In the genomic region with DNA sequence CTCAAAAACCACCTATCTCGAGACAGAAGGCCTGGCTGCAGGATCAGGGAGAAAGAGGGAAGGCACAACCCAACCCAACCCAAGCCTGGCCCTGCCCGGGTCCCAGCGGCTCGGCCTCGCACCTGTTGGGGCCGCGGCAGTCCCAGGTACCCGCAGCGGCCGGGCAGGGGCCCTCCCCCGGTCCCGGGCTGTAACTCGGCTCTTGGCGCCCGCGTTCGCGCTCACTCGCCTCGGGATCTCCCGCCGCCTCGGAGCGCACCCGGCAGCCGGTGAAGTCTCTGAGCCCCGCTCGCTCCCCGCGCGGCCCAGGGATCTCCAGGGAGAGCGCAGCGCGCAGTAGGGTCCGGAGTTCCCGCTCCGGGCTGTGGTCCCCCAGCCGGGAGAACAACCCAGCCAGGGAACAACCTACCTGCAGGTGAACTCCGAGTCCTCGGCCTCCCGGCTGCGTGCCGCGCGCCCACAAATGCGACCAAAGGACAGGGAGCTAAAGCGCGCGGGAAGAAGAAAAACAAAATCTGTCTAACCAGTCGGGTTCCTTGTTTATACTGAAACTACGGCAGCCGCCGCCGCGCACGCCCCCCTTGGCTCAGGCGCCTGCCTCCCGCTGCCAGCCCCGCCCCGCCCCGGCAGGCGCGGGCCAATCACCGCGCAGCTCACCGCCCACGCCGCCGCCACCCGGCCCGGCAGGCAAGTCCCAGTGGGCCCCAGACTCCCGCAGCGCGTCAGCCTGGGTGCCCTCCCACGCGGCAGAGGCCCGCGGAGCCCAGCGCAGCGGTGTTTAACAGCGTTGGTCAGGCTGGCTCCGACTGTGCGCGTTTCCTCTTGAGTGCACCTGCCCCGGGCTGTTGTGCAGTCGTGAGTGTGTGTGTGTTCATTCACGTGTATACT, we compare ENCODE assay signal across 8 cellular contexts. TPM values are rescaled to one million over a fixed set of nuclear protein-coding genes. Genes with fewer than 3 reads are reported as not detected.
DNase-seq lines count a peak whose midpoint lies in the region; ATAC-seq and TF ChIP-seq lines count a peak whose summit lies in the region.

A gene (minus strand): TSS at position 547 of the 888 bp plus-strand sequence. CDS start 12,399 bp downstream, outside the sequence.

- H3K27me3 ChIP-seq in CD4-positive, alpha-beta memory T cell (ENCODE audit: insufficient read depth, low read length) = no peaks in the 10 kb centered on the region
- H3K27me3 ChIP-seq in endodermal cell (ENCODE audit: control insufficient read depth, insufficient read depth, low read length, poor library complexity, severe bottlenecking) = no peaks in the 10 kb centered on the region

- peaks cover 25 to 47% (median 37%) of the 10 kb centered on the region in 4 donors for H3K4me1 Mint-ChIP-seq in CD4-positive, alpha-beta memory T cell
- peaks cover 37% of the 10 kb centered on the region for H3K4me1 Mint-ChIP-seq in endodermal cell

- no peaks in the 10 kb centered on the region for H3K27me3 Mint-ChIP-seq in CD4-positive, alpha-beta memory T cell
- H3K27me3 Mint-ChIP-seq in endodermal cell (ENCODE audit: insufficient read depth) = peaks cover 3% of the 10 kb centered on the region

- POLR2A ChIA-PET in CD4-positive, alpha-beta memory T cell (lab: Charles Lee; ENCODE audit: partially characterized antibody) = interaction anchor here (0.6 to 5.5 kb wide), 27 partner anchors 13 to 1812 kb away, joined by 3 to 103 read pairs (median 4); a partner anchor contains a TSS

- CTCF ChIA-PET in CD4-positive, alpha-beta memory T cell (lab: Charles Lee; ENCODE audit: partially characterized antibody) = interaction anchor here (0.6 to 11.4 kb wide), 31 partner anchors 12 to 953 kb away, joined by 3 to 249 read pairs (median 3); no protein-coding TSS in a partner anchor

- intact Hi-C loops in CD4-positive, alpha-beta memory T cell (cut with micrococcal nuclease) = loop anchor here (1.0 to 5.0 kb wide), 9 partner anchors 21 to 1431 kb away; a partner anchor contains a TSS

- H3K9ac ChIP-seq in endodermal cell (ENCODE audit: extremely low read depth, low read length, poor library complexity, severe bottlenecking) = peak within 1 kb of the TSS; percentile 40

- peak within 1 kb of the TSS; percentile 91 to 99 (median 98) for H3K27ac Mint-ChIP-seq in CD4-positive, alpha-beta memory T cell
- peak within 1 kb of the TSS; percentile 85 for H3K27ac Mint-ChIP-seq in endodermal cell

- peak within 1 kb of the TSS; percentile 83 for H3K27ac ChIP-seq in CD4-positive, alpha-beta memory T cell (ENCODE audit: low read depth, low read length)
- H3K27ac ChIP-seq in endodermal cell (ENCODE audit: low read depth, low read length) = no peak within 1 kb of the TSS

- peak; percentile 95 to 97 (median 96) for DNase-seq in CD4-positive, alpha-beta memory T cell
- peak; percentile 83 for DNase-seq in HT-29 (ENCODE audit: low spot score)
- DNase-seq in NOMO-1 treated with DMSO at 0.1 percent for 48 hours (lab: John Stamatoyannopoulos, UW; ENCODE audit: unreplicated experiment) = peak; percentile 78
- peak; percentile 83 for DNase-seq in activated CD8-positive, alpha-beta memory T cell treated with anti-CD3 and anti-CD28 coated beads, Interleukin-2, amount 50 U/mL, for 1 hour (ENCODE audit: extremely low read depth)
- DNase-seq in endodermal cell = peak; percentile 91
- peak; percentile 97 for DNase-seq in mesenteric fat pad (ENCODE audit: low spot score)
- peak; percentile 83 for DNase-seq in stimulated activated CD8-positive, alpha-beta memory T cell treated with anti-CD3 and anti-CD28 coated beads, Interleukin-15, amount 100 ng/mL, for 1 hour (ENCODE audit: low read depth)

- H3K36me3 Mint-ChIP-seq in CD4-positive, alpha-beta memory T cell = peaks cover 0 to 7% of the 10 kb centered on the region in 2 donors
- H3K36me3 Mint-ChIP-seq in endodermal cell (ENCODE audit: low read depth) = no peaks in the 10 kb centered on the region

- H3K36me3 ChIP-seq in CD4-positive, alpha-beta memory T cell (ENCODE audit: insufficient read depth, low read length) = no peaks in the 10 kb centered on the region
- H3K36me3 ChIP-seq in endodermal cell (ENCODE audit: control insufficient read depth, insufficient read depth, low read length) = no peaks in the 10 kb centered on the region

- 0% methylated on average over 30 to 87 of the region's 87 CpGs for WGBS in endodermal cell (ENCODE audit: insufficient coverage in 1 of 2, insufficient read length in 1 of 2), 2 experiments

- peak within 1 kb of the TSS; percentile 90 to 97 (median 95) for H3K4me3 Mint-ChIP-seq in CD4-positive, alpha-beta memory T cell
- peak within 1 kb of the TSS; percentile 83 for H3K4me3 Mint-ChIP-seq in endodermal cell

- H3K4me1 ChIP-seq in CD4-positive, alpha-beta memory T cell (ENCODE audit: insufficient read depth, low read length) = peaks cover 22% of the 10 kb centered on the region
- H3K4me1 ChIP-seq in endodermal cell (ENCODE audit: control insufficient read depth, insufficient read depth, low read length) = peaks cover 9% of the 10 kb centered on the region

- peak within 1 kb of the TSS; percentile 83 to 94 for H3K4me3 ChIP-seq in CD4-positive, alpha-beta memory T cell (ENCODE audit: low read length in 2 of 2)
- peak within 1 kb of the TSS; percentile 92 for H3K4me3 ChIP-seq in endodermal cell (ENCODE audit: low read length)

- no peaks in the 10 kb centered on the region for H3K9me3 Mint-ChIP-seq in CD4-positive, alpha-beta memory T cell
- peaks cover 13% of the 10 kb centered on the region for H3K9me3 Mint-ChIP-seq in endodermal cell

- ATAC-seq in GM21360 (IDR thresholded peaks at IDR 0.05; ENCODE audit: unreplicated experiment) = peak; percentile 95

- no peaks in the 10 kb centered on the region for H3K9me3 ChIP-seq in CD4-positive, alpha-beta memory T cell (ENCODE audit: control insufficient read depth in 1 of 2, low read length in 2 of 2)
- peaks cover 6% of the 10 kb centered on the region for H3K9me3 ChIP-seq in endodermal cell (ENCODE audit: control insufficient read depth, low read length)

- no peak for TF ChIP-seq CTCF in endodermal cell (conservative IDR thresholded peaks at IDR 0.05)

RNA-seq across cellular contexts. Expression of the gene that starts here (rescaled TPM):
- total RNA-seq in CD4-positive, alpha-beta memory T cell = 1 to 10 TPM; 9.0 to 9.4 TPM
- 1 to 10 TPM; 2.2 to 4.1 TPM for polyA plus RNA-seq in CD4-positive, alpha-beta memory T cell
- total RNA-seq in HT-29 (2014; rRNA removed; shearing (Covaris generic)) = 3.5 and 6.3 TPM in 2 replicates
- total RNA-seq in endodermal cell (10 to 100 TPM; 15.3 to 26.7 TPM), mesenteric fat pad (32.5 TPM)
- polyA plus RNA-seq in endodermal cell (2013, experiment 1 of 2) = 9.0 TPM
- polyA plus RNA-seq in endodermal cell (2013, experiment 2 of 2) = 10.0 TPM
